ENCODE assay signal across 1 cellular context in the genomic region with DNA sequence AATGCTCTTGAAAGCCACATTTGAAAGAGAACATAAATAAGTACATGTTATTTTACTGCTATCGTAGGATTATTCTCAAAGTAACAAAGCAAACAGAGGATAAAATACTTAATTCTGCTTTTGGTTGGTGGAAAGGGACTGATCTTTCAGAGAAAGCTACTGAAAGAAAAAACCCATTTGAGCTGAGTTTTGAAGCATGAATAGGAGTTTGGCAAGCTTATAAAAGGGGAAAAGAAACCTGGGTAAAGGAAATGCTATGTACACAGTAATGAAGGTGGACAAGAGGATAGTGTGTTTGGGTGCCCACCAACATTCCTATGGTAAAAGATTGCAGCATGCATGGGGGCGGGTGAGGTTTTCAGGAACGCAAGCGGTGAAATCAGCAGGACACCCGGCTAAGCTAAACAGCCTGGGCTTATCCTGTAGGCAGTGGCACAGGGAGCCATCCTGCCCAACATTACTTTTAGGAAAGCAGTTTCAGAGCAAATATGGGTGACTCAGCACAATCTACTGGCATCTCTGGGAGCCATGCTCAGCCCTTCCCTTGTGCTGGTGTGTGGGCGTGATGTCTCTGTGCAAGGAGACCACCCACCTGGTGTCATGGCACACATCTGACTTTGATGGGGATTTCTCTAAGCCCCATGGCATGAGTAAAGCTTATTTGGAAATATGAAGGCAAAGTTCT.
TF ChIP-seq lines count a peak whose summit lies in the region.

No MANE protein-coding gene starts in this region.

TF ChIP-seq in GM23338, 12 proteins besides CTCF, POLR2A, EP300 and RAD21 (continued from another document):
- TF ChIP-seq, protein P1, sequence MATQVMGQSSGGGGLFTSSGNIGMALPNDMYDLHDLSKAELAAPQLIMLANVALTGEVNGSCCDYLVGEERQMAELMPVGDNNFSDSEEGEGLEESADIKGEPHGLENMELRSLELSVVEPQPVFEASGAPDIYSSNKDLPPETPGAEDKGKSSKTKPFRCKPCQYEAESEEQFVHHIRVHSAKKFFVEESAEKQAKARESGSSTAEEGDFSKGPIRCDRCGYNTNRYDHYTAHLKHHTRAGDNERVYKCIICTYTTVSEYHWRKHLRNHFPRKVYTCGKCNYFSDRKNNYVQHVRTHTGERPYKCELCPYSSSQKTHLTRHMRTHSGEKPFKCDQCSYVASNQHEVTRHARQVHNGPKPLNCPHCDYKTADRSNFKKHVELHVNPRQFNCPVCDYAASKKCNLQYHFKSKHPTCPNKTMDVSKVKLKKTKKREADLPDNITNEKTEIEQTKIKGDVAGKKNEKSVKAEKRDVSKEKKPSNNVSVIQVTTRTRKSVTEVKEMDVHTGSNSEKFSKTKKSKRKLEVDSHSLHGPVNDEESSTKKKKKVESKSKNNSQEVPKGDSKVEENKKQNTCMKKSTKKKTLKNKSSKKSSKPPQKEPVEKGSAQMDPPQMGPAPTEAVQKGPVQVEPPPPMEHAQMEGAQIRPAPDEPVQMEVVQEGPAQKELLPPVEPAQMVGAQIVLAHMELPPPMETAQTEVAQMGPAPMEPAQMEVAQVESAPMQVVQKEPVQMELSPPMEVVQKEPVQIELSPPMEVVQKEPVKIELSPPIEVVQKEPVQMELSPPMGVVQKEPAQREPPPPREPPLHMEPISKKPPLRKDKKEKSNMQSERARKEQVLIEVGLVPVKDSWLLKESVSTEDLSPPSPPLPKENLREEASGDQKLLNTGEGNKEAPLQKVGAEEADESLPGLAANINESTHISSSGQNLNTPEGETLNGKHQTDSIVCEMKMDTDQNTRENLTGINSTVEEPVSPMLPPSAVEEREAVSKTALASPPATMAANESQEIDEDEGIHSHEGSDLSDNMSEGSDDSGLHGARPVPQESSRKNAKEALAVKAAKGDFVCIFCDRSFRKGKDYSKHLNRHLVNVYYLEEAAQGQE (IDR thresholded peaks at IDR 0.05; ENCODE audit: unreplicated experiment), result no peak
- TF ChIP-seq NANOG (IDR thresholded peaks at IDR 0.05; ENCODE audit: borderline replicate concordance) (no peak), ZNF114 (CRISPR knock-in tag; IDR thresholded peaks at IDR 0.05) (no peak), EZH2phosphoT487 (IDR thresholded peaks at IDR 0.05; ENCODE audit: unreplicated experiment) (no peak)
